Comparison of ENCODE assay signal across 23 cellular contexts in the genomic region with DNA sequence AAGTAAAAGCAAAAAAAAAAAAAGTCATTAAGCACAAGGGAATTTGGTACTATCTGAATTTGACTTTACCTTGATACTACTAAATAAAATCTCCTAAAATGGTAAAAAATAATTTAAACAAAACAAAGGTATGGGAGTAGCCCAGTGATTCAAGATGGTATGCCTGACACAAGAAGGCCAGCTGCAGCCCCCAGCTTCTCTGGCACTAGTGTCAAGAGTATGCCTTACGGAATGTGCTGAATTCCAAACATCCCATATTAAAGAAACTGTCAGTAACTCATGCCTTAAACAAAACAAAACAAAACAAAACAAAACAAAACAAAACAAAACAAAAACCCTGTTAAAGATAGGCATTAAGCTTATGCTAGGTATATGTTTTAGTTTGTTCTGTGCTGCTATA.
"Had no signal": no experiment of that assay in that cellular context is flagged by ENCODE, and none has a peak within 500 bp of the region (broad histone marks: within the 10 kb centered on the region; RNA-seq: fewer than 3 reads in every experiment).

No MANE protein-coding gene starts in this region.

- H3K27ac ChIP-seq: KMS-11 had no signal

- H3K9me3 ChIP-seq: SK-N-SH had no signal

- H3K4me3 ChIP-seq: K562 had no signal

- DNase-seq: Kasumi-1, MM.1S, NCI-H1092 treated with DMSO at 0.1 percent for 48 hours, NCI-H1436, NCI-H187, NCI-H2029, NCI-H2081 treated with DMSO at 0.1 percent for 48 hours, NCI-H2171, NCI-H226, NCI-H446, NCI-H510A, NCI-H524 treated with DMSO at 0.1 percent for 48 hours, NCI-H69, NCI-H774, Right ventricle myocardium superior, RPMI8226, SK-N-SH, SW 1271 had no signal

- ATAC-seq: HepG2, K562 had no signal

- FAIRE-seq: HepG2, K562, RCC 7860 had no signal

- H3K9me2 ChIP-seq: SK-N-SH had no signal

- H3K9ac ChIP-seq: KMS-11, SK-N-SH had no signal

- H3K4me3 Mint-ChIP-seq: IgD-negative memory B cell had no signal

- H3K4me2 ChIP-seq: KMS-11, SK-N-SH had no signal

- H3K9me3 Mint-ChIP-seq: IgD-negative memory B cell had no signal

- H3K27me3 Mint-ChIP-seq: IgD-negative memory B cell had no signal
